ENCODE assay signal across 25 cellular contexts in genomic region chr1:200693327-200693726, GRCh38.
"Had no signal": no experiment of that assay in that cellular context is flagged by ENCODE, and none has a peak within 500 bp of the region (broad histone marks: within the 10 kb centered on the region; RNA-seq: fewer than 3 reads in every experiment).

No MANE protein-coding gene starts in this region.

- H3K36me3 ChIP-seq: gastroesophageal sphincter, neural progenitor cell, uterus had no signal

- H3K4me1 ChIP-seq: body of pancreas, gastroesophageal sphincter, testis, uterus had no signal

- H3K27ac ChIP-seq: body of pancreas, epithelial cell of prostate, gastroesophageal sphincter, neural progenitor cell, testis, uterus had no signal

- H3K27ac Mint-ChIP-seq: activated CD4-positive, alpha-beta memory T cell treated with anti-CD3 and anti-CD28 coated beads, Interleukin-2, amount 10 ng/mL, durations not matched to agents 7 days and 5 days; activated T-cell treated with anti-CD3 and anti-CD28 coated beads, Interleukin-2, amount 50 U/mL, for 72 hours; mesothelial cell of epicardium; naive thymus-derived CD8-positive, alpha-beta T cell; neural progenitor cell had no signal

- H3K4me3 Mint-ChIP-seq: activated CD4-positive, alpha-beta memory T cell treated with anti-CD3 and anti-CD28 coated beads, Interleukin-2, amount 10 ng/mL, durations not matched to agents 7 days and 5 days; activated T-cell treated with anti-CD3 and anti-CD28 coated beads, Interleukin-2, amount 50 U/mL, for 72 hours; mesothelial cell of epicardium; naive thymus-derived CD8-positive, alpha-beta T cell; neural progenitor cell had no signal

- H3K9me3 ChIP-seq: body of pancreas, gastroesophageal sphincter, testis, uterus had no signal

- H3K9me3 Mint-ChIP-seq: activated CD4-positive, alpha-beta memory T cell treated with anti-CD3 and anti-CD28 coated beads, Interleukin-2, amount 10 ng/mL, durations not matched to agents 7 days and 5 days; activated T-cell treated with anti-CD3 and anti-CD28 coated beads, Interleukin-2, amount 50 U/mL, for 72 hours; naive thymus-derived CD8-positive, alpha-beta T cell; neural progenitor cell had no signal

- H3K4me1 Mint-ChIP-seq: activated CD4-positive, alpha-beta memory T cell treated with anti-CD3 and anti-CD28 coated beads, Interleukin-2, amount 10 ng/mL, durations not matched to agents 7 days and 5 days; naive thymus-derived CD8-positive, alpha-beta T cell had no signal

- H3K9ac ChIP-seq: neural progenitor cell had no signal

- H3K4me3 ChIP-seq: body of pancreas, gastroesophageal sphincter, lung, neural progenitor cell, testis, uterus had no signal

- H3K4me2 ChIP-seq: neural progenitor cell had no signal

- DNase-seq: activated CD4-positive, alpha-beta memory T cell treated with anti-CD3 and anti-CD28 coated beads, Interleukin-2, amount 10 ng/mL, durations not matched to agents 7 days and 5 days; activated CD4-positive, alpha-beta T cell treated with anti-CD3 and anti-CD28 coated beads for 48 hours; activated CD4-positive, CD25-positive, alpha-beta regulatory T cell; activated effector memory CD4-positive, alpha-beta T cell treated with anti-CD3 and anti-CD28 coated beads, Interleukin-2, amount 50 U/mL, for 16 hours; activated naive CD4-positive, alpha-beta T cell treated with anti-CD3 and anti-CD28 coated beads, Interleukin-2, amount 50 U/mL, for 16 hours; activated T-cell treated with anti-CD3 and anti-CD28 coated beads, Interleukin-2, amount 50 U/mL, for 72 hours; anterior cingulate cortex; body of pancreas; head of caudate nucleus; hypothalamus; naive thymus-derived CD8-positive, alpha-beta T cell; posterior cingulate gyrus; small intestine; stimulated activated CD4-positive, alpha-beta T cell treated with anti-CD3 and anti-CD28 coated beads, Interleukin-15, amount 100 ng/mL, for 24 hours; stimulated activated naive CD4-positive, alpha-beta T cell; T-helper 9 cell; testis; trophoblast cell; uterus had no signal

- H3K27me3 ChIP-seq: body of pancreas, gastroesophageal sphincter, neural progenitor cell, testis, uterus had no signal

- ATAC-seq: body of pancreas, gastroesophageal sphincter, sciatic nerve had no signal

- H3K36me3 Mint-ChIP-seq: mesothelial cell of epicardium; naive thymus-derived CD8-positive, alpha-beta T cell; neural progenitor cell had no signal

- H2AFZ ChIP-seq: neural progenitor cell had no signal
